9 cellular contexts compared by ENCODE assay signal in the genomic region with DNA sequence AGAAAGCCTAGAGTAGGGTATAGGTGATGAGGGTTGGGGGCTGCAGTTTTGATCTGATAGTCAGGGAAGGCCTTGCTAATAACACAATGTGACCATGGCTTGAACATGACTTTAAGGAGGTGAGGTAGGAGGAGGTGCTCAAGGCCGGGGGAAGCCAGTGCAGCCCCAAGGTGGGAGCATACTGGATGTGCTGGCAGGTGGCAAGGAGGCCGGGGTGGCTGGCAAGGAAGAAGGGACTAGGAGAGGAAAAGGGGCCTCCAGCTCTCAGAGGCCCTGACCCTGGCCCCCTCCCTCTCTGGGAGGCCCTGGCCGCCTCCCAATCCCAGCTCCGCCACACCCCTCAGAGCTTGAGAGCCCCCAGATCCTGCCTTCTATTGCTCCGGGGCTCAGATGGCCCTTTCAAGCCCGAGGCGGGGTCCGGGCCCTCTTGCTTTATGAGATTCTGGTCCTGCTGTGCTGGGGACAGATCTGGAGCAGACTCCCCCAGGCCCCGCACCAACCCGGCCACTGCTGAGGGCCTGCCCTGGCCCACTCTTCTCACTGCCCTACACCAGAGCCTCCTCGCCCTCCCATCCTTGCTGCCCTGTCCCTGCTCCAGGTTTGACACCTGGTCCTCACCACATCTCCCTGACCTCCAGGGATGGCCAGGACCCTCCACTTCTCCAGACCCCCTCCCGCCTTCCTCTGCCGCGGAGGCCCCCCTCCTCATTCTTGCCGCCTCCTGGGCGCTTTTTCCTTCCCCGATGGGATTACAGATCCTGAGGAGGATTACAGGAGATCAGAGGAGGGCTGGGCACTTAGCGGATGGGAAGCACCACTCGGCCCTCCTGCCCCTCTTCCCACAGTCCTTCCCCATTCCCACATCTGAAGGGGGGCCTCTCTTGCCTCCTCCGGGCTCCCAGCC. TPM values are rescaled to one million over a fixed set of nuclear protein-coding genes. Genes with fewer than 3 reads are reported as not detected.
DNase-seq lines count a peak whose midpoint lies in the region; ATAC-seq and TF ChIP-seq lines count a peak whose summit lies in the region.
"Had no signal": no experiment of that assay in that cellular context is flagged by ENCODE, and none has a peak within 500 bp of the region (broad histone marks: within the 10 kb centered on the region; RNA-seq: fewer than 3 reads in every experiment).

No MANE protein-coding gene starts in this region.

- peak in 1 of 5 donors; percentile 28 for DNase-seq in heart left ventricle
- DNase-seq in left ventricle myocardium superior = no peak
- no peak for DNase-seq in ascending aorta (ENCODE audit: low spot score in 2 of 2)
- no peak for DNase-seq in lung (ENCODE audit: low spot score)
- DNase-seq in upper lobe of left lung = no peak
- DNase-seq in sciatic nerve (ENCODE audit: low spot score) = no peak
- DNase-seq in activated CD4-positive, alpha-beta T cell treated with anti-CD3 and anti-CD28 coated beads, Interleukin-2, amount 50 U/mL, for 1 hour = no peak

- TF ChIP-seq CTCF in heart left ventricle (IDR thresholded peaks at IDR 0.05) (no peak), ascending aorta (IDR thresholded peaks at IDR 0.05) (no peak), lung (IDR thresholded peaks at IDR 0.05; ENCODE audit: control extremely low read depth, extremely low read depth) (no peak), upper lobe of left lung (IDR thresholded peaks at IDR 0.05) (no peak)

- TF ChIP-seq POLR2A in heart left ventricle (IDR thresholded peaks at IDR 0.05) (no peak), upper lobe of left lung (IDR thresholded peaks at IDR 0.05) (no peak)

- H3K36me3 ChIP-seq in heart left ventricle (peaks cover 0 to 47% (median 19%) of the 10 kb centered on the region in 9 donors), ascending aorta (peaks cover 0 to 18% of the 10 kb centered on the region in 2 donors), lung (ENCODE audit: control insufficient read depth in 2 of 2, insufficient read depth in 2 of 2, low read length in 2 of 2) (peaks cover 0 to 9% of the 10 kb centered on the region in 2 donors), upper lobe of left lung (peaks cover 0 to 26% (median 16%) of the 10 kb centered on the region in 4 donors)

- H3K27ac ChIP-seq in heart left ventricle (peak overlapping the region in 4 of 12 donors; percentile 33 to 99 (median 98)), ascending aorta (peak overlapping the region in 1 of 2 donors; percentile 96), lung (ENCODE audit: low read depth in 1 of 2, low read length in 1 of 2) (no peak overlapping the region), upper lobe of left lung (peak overlapping the region in 1 of 4 donors; percentile 98)

- no peaks in the 10 kb centered on the region for H3K9me3 ChIP-seq in heart left ventricle
- no peaks in the 10 kb centered on the region for H3K9me3 ChIP-seq in ascending aorta
- H3K9me3 ChIP-seq in lung (ENCODE audit: control insufficient read depth in 2 of 2, insufficient read depth in 1 of 2, low read length in 1 of 2) = no peaks in the 10 kb centered on the region
- H3K9me3 ChIP-seq in upper lobe of left lung = no peaks in the 10 kb centered on the region

- H3K4me1 ChIP-seq in heart left ventricle = peaks cover 10 to 52% (median 33%) of the 10 kb centered on the region in 12 donors
- peaks cover 13 to 27% of the 10 kb centered on the region in 2 donors for H3K4me1 ChIP-seq in ascending aorta
- peaks cover 0 to 21% of the 10 kb centered on the region in 2 donors for H3K4me1 ChIP-seq in lung (ENCODE audit: control insufficient read depth in 2 of 2, insufficient read depth in 2 of 2, low read length in 2 of 2)
- H3K4me1 ChIP-seq in upper lobe of left lung = peaks cover 31 to 48% (median 40%) of the 10 kb centered on the region in 4 donors

- no peaks in the 10 kb centered on the region for H3K27me3 ChIP-seq in heart left ventricle
- H3K27me3 ChIP-seq in ascending aorta = no peaks in the 10 kb centered on the region
- no peaks in the 10 kb centered on the region for H3K27me3 ChIP-seq in lung (ENCODE audit: control insufficient read depth, insufficient read depth)
- H3K27me3 ChIP-seq in upper lobe of left lung = no peaks in the 10 kb centered on the region

- WGBS in heart left ventricle, 4 donors = 82 to 85% (median 83%) methylated on average over 20 of the region's 20 CpGs
- WGBS in lung, 2 donors = 79 to 81% methylated on average over 19 to 20 of the region's 20 CpGs
- 73 to 80% methylated on average over 18 to 20 of the region's 20 CpGs for WGBS in upper lobe of left lung, 2 donors

- peak overlapping the region in 11 of 12 donors; percentile 53 to 89 (median 76) for H3K4me3 ChIP-seq in heart left ventricle
- H3K4me3 ChIP-seq in ascending aorta = peak overlapping the region; percentile 71 to 79
- peak overlapping the region; percentile 60 for H3K4me3 ChIP-seq in lung
- H3K4me3 ChIP-seq in upper lobe of left lung = peak overlapping the region in 3 of 4 donors; percentile 75 to 96 (median 85)

- intact Hi-C loops in heart left ventricle (cut with DNase I) = loop anchor here in 2 of 10 donors (2.0 to 5.0 kb wide), 4 partner anchors 21 to 151 kb away; partner anchors contain the start of genes AIP (in 1 of the 2), POLD4 (in 1 of the 2) and TMEM134 (in 1 of the 2)
- intact Hi-C loops in left ventricle myocardium superior (cut with micrococcal nuclease) = no loop called here
- intact Hi-C loops in ascending aorta (cut with DNase I) = loop anchor here (2.0 to 10.0 kb wide), 3 partner anchors 21 to 389 kb away; partner anchors contain the start of genes AIP and KDM2A
- intact Hi-C loops in sciatic nerve (cut with DNase I) = loop anchor here (5.0 kb wide), 1 partner anchor 106 kb away; no protein-coding TSS in a partner anchor

- no peak for TF ChIP-seq EP300 in upper lobe of left lung (IDR thresholded peaks at IDR 0.05)

- ATAC-seq in heart left ventricle (no peak), left ventricle myocardium superior (no peak), lung (ENCODE audit: insufficient read depth, low FRiP score) (no peak), upper lobe of left lung (ENCODE audit: low FRiP score in 2 of 2) (no peak), sciatic nerve (no peak), GM18861 (IDR thresholded peaks at IDR 0.05; ENCODE audit: unreplicated experiment) (no peak)

RNA-seq across cellular contexts. Expression of gene PITPNM1, which starts 1.8 kb away (rescaled TPM):
- total RNA-seq in heart left ventricle = 10 to 100 TPM; 24.9 to 69.1 (median 34.3) TPM
- 10 to 100 TPM; 24.2 to 59.9 TPM for polyA plus RNA-seq in heart left ventricle
- total RNA-seq in left ventricle myocardium superior = 45.5 TPM
- total RNA-seq in ascending aorta = 31.8 TPM
- total RNA-seq in lung = 10 to 100 TPM; 36.4 to 67.3 TPM
- polyA plus RNA-seq in lung = 10 to 100 TPM; 23.2 to 36.2 TPM
- total RNA-seq in upper lobe of left lung = 10 to 100 TPM; 32.0 to 90.1 (median 40.7) TPM
- 80.0 TPM for total RNA-seq in sciatic nerve

RNA-seq across cellular contexts. Expression of gene CDK2AP2, which starts 4.6 kb away (rescaled TPM):
- total RNA-seq in heart left ventricle (100 to 1,000 TPM in 2 of 9 donors, 10 to 100 TPM in 7; 37.0 to 123 (median 59.3) TPM), left ventricle myocardium superior (55.0 TPM), ascending aorta (159 TPM), lung (100 to 1,000 TPM in 1 of 2 donors, 10 to 100 TPM in 1; 21.7 to 128 TPM), upper lobe of left lung (100 to 1,000 TPM in 2 of 6 donors, 10 to 100 TPM in 4; 36.7 to 119 (median 89.0) TPM), sciatic nerve (73.6 TPM)
- polyA plus RNA-seq in heart left ventricle (100 to 1,000 TPM in 1 of 2 donors, 10 to 100 TPM in 1; 82.7 to 461 TPM), lung (100 to 1,000 TPM; 114 to 149 TPM)

RNA-seq across cellular contexts. Expression of gene CABP2, which starts 19.9 kb away (rescaled TPM):
- not detected for total RNA-seq in heart left ventricle
- not detected for polyA plus RNA-seq in heart left ventricle
- not detected for total RNA-seq in left ventricle myocardium superior
- total RNA-seq in ascending aorta = not detected
- total RNA-seq in lung = not detected
- not detected for polyA plus RNA-seq in lung
- not detected for total RNA-seq in upper lobe of left lung
- total RNA-seq in sciatic nerve = not detected
- total RNA-seq: skeletal muscle tissue had no signal

RNA-seq across cellular contexts. Expression of gene AIP, which starts 20.5 kb away (rescaled TPM):
- total RNA-seq in heart left ventricle = 10 to 100 TPM; 41.7 to 69.2 (median 53.0) TPM
- 10 to 100 TPM; 73.1 to 96.4 TPM for polyA plus RNA-seq in heart left ventricle
- 51.3 TPM for total RNA-seq in left ventricle myocardium superior
- total RNA-seq in ascending aorta = 116 TPM
- 10 to 100 TPM; 60.0 to 64.8 TPM for total RNA-seq in lung
- polyA plus RNA-seq in lung = 100 to 1,000 TPM in 1 of 2 donors, 10 to 100 TPM in 1; 82.8 to 126 TPM
- total RNA-seq in upper lobe of left lung = 100 to 1,000 TPM in 1 of 6 donors, 10 to 100 TPM in 5; 51.1 to 101 (median 75.3) TPM
- total RNA-seq in sciatic nerve = 72.0 TPM

RNA-seq across cellular contexts. Expression of gene TMEM134, which starts 34.3 kb away (rescaled TPM):
- total RNA-seq in heart left ventricle = 100 to 1,000 TPM in 2 of 9 donors, 10 to 100 TPM in 7; 67.0 to 146 (median 77.2) TPM
- polyA plus RNA-seq in heart left ventricle = 10 to 100 TPM; 83.6 to 86.8 TPM
- 91.5 TPM for total RNA-seq in left ventricle myocardium superior
- total RNA-seq in ascending aorta = 189 TPM
- 10 to 100 TPM; 32.5 to 84.2 TPM for total RNA-seq in lung
- polyA plus RNA-seq in lung = 10 to 100 TPM; 82.0 to 91.4 TPM
- 100 to 1,000 TPM in 1 of 6 donors, 10 to 100 TPM in 5; 51.2 to 102 (median 75.2) TPM for total RNA-seq in upper lobe of left lung
- 49.9 TPM for total RNA-seq in sciatic nerve
